ENCODE assay signal across 16 cellular contexts in genomic region chr1:203380395-203381150, GRCh38. TPM values are rescaled to one million over a fixed set of nuclear protein-coding genes. Genes with fewer than 3 reads are reported as not detected.
DNase-seq lines count a peak whose midpoint lies in the region; ATAC-seq and TF ChIP-seq lines count a peak whose summit lies in the region.
"Had no signal": no experiment of that assay in that cellular context is flagged by ENCODE, and none has a peak within 500 bp of the region (broad histone marks: within the 10 kb centered on the region; RNA-seq: fewer than 3 reads in every experiment).

No MANE protein-coding gene starts in this region.

- intact Hi-C loops in dorsolateral prefrontal cortex (cut with DNase I): no loop called here
- intact Hi-C loops in tibial artery (cut with DNase I; ENCODE audit: low total_unique reads): no loop called here
- intact Hi-C loops in gastrocnemius medialis (cut with DNase I; ENCODE audit: low total_unique reads): no loop called here

- no peak overlapping the region for H3K4me3 ChIP-seq in dorsolateral prefrontal cortex
- no peak overlapping the region for H3K4me3 ChIP-seq in tibial artery
- no peak overlapping the region for H3K4me3 ChIP-seq in gastrocnemius medialis
- H3K4me3 ChIP-seq: cardiac muscle cell, GM23338 had no signal

- H3K4me1 ChIP-seq in tibial artery (peaks cover 0 to 41% (median 29%) of the 10 kb centered on the region in 4 donors), gastrocnemius medialis (no peaks in the 10 kb centered on the region)

- in situ Hi-C loops in gastrocnemius medialis (cut with MboI; ENCODE audit: low sequenced_read_pairs in 4 of 4): no loop called here

- TF ChIP-seq POLR2A in gastrocnemius medialis (IDR thresholded peaks at IDR 0.05): no peak

- H3K27ac ChIP-seq in dorsolateral prefrontal cortex: peak overlapping the region in 57 of 59 donors; percentile 6 to 96 (median 85)
- H3K27ac ChIP-seq in tibial artery: peak overlapping the region; percentile 51 to 70
- no peak overlapping the region for H3K27ac ChIP-seq in gastrocnemius medialis
- H3K27ac ChIP-seq: cardiac muscle cell had no signal

- H3K27me3 ChIP-seq in dorsolateral prefrontal cortex (no peaks in the 10 kb centered on the region), tibial artery (no peaks in the 10 kb centered on the region), gastrocnemius medialis (no peaks in the 10 kb centered on the region)
- H3K27me3 ChIP-seq: cardiac muscle cell had no signal

- no peaks in the 10 kb centered on the region for H3K36me3 ChIP-seq in tibial artery
- no peaks in the 10 kb centered on the region for H3K36me3 ChIP-seq in gastrocnemius medialis
- H3K36me3 ChIP-seq: cardiac muscle cell had no signal

- DNase-seq in GM19238 (ENCODE audit: insufficient read length, low spot score) (peak; percentile 14), dorsolateral prefrontal cortex (no peak), tibial artery (no peak), gastrocnemius medialis (no peak), DMS53 (lab: John Stamatoyannopoulos, UW) (no peak)
- DNase-seq: activated CD4-positive, alpha-beta T cell treated with anti-CD3 and anti-CD28 coated beads for 36 hours; activated effector memory CD4-positive, alpha-beta T cell treated with anti-CD3 and anti-CD28 coated beads, Interleukin-2, amount 50 U/mL, for 16 hours; Calu3; immature natural killer cell; naive thymus-derived CD8-positive, alpha-beta T cell; SHP77 treated with DMSO at 0.1 percent for 48 hours; small intestine had no signal

- ATAC-seq in HG02973 (IDR thresholded peaks at IDR 0.05; ENCODE audit: unreplicated experiment): peak; percentile 29
- no peak for ATAC-seq in gastrocnemius medialis
- ATAC-seq in HG03159 (IDR thresholded peaks at IDR 0.05; ENCODE audit: unreplicated experiment): no peak
- ATAC-seq: activated CD4-positive, alpha-beta T cell treated with anti-CD3 and anti-CD28 coated beads for 36 hours; GM23338; naive thymus-derived CD8-positive, alpha-beta T cell had no signal

- TF ChIP-seq CTCF in dorsolateral prefrontal cortex (IDR thresholded peaks at IDR 0.05 in 54 of 56, conservative IDR thresholded peaks at IDR 0.05 in 2 of 56; ENCODE audit: low read depth in 1 of 56, partially characterized antibody in 56 of 56) (no peak), tibial artery (IDR thresholded peaks at IDR 0.05) (no peak), gastrocnemius medialis (IDR thresholded peaks at IDR 0.05 in 4 of 5, conservative IDR thresholded peaks at IDR 0.05 in 1 of 5) (no peak)

- H3K9me3 ChIP-seq in tibial artery (no peaks in the 10 kb centered on the region), gastrocnemius medialis (no peaks in the 10 kb centered on the region)

RNA-seq across cellular contexts. Expression of gene FMOD, which starts 29.7 kb away (rescaled TPM):
- total RNA-seq in dorsolateral prefrontal cortex (10 to 100 TPM in 7 of 120 experiments, 1 to 10 TPM in 108, under 1 TPM in 5; 0.38 to 15.4 (median 2.9) TPM), gastrocnemius medialis (10 to 100 TPM in 1 of 4 donors, 1 to 10 TPM in 3; 6.3 to 15.8 (median 7.8) TPM)
- total RNA-seq: Calu3; naive thymus-derived CD8-positive, alpha-beta T cell had no signal

Comparison
In these comparisons a context has a peak if more than half of its experiments do, and no peak if none do; other contexts are left out.
1. H3K27ac ChIP-seq: peak in dorsolateral prefrontal cortex (57 of 59) and tibial artery (2 of 2); none in gastrocnemius medialis (0 of 4).